Comparison of ENCODE assay signal across 8 cellular contexts in the genomic region with DNA sequence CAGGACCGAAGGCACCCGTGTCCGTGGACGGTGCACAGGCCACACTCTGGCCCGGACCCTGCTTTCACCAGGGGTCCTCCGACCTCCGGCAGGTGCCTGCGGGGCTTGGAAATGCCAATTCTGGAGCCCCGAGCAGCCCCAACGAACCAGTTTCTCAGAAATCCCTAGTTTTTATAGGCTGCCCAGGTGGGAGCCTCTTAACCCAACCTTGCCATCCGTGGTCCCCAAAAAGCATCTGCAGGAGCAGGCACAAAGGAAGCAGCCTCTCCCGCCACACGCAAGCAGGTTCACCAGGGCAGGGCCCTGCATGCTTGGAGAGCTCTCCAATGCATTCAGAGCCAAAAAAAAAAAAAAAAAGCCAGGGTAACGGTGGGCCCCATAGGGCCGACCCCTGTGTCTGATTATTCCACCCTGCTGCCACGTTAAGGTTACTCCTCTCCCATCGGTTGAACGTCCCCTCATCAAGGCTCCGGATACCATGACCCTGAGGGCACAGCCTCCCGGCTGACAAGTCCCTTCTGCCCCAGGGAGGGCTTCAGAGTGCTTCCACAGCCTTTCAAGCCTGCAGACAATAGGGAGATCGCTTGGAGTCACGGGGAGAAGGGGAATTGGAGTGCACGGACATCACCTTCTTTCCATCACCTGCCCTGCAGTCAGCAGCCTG. TPM values are rescaled to one million over a fixed set of nuclear protein-coding genes. Genes with fewer than 3 reads are reported as not detected.
A peak's percentile ranks its signal among the peaks of the same experiment; 100 is the strongest.
DNase-seq lines count a peak whose midpoint lies in the region; ATAC-seq, FAIRE-seq and TF ChIP-seq lines count a peak whose summit lies in the region.

No MANE protein-coding gene starts in this region.

- FAIRE-seq in pancreas (lab: Jason Lieb, UNC): no peak

- CTCF ChIA-PET in Caco-2 (lab: Charles Lee): interaction anchor here (0.7 to 1.2 kb wide), 10 partner anchors 10 to 155 kb away, joined by 3 to 12 read pairs (median 4); a partner anchor contains a TSS

- intact Hi-C loops in Caco-2 (cut with micrococcal nuclease; ENCODE audit: unreplicated experiment) (loop anchor here (5.0 kb wide), 1 partner anchor 36 kb away; no protein-coding TSS in a partner anchor), pancreas (cut with DNase I) (no loop called here)

- H3K27me3 Mint-ChIP-seq in Caco-2 (ENCODE audit: insufficient read depth, unreplicated experiment): no peaks in the 10 kb centered on the region
- peaks cover 10% of the 10 kb centered on the region for H3K27me3 Mint-ChIP-seq in endothelial cell (ENCODE audit: unreplicated experiment)

- H3K4me1 Mint-ChIP-seq in Caco-2 (ENCODE audit: low read depth, unreplicated experiment) (peaks cover under 1% of the 10 kb centered on the region), endothelial cell (ENCODE audit: unreplicated experiment) (peaks cover 8% of the 10 kb centered on the region)

- peaks cover 36% of the 10 kb centered on the region for H3K36me3 Mint-ChIP-seq in Caco-2 (ENCODE audit: insufficient read depth, unreplicated experiment)
- H3K36me3 Mint-ChIP-seq in endothelial cell (ENCODE audit: low read depth, unreplicated experiment): no peaks in the 10 kb centered on the region

- H3K27ac Mint-ChIP-seq in Caco-2 (ENCODE audit: unreplicated experiment): peak overlapping the region; percentile 64
- H3K27ac Mint-ChIP-seq in endothelial cell (ENCODE audit: unreplicated experiment): no peak overlapping the region

- H3K9me3 Mint-ChIP-seq in Caco-2 (ENCODE audit: unreplicated experiment): no peaks in the 10 kb centered on the region
- H3K9me3 Mint-ChIP-seq in endothelial cell (ENCODE audit: unreplicated experiment): no peaks in the 10 kb centered on the region

- no peaks in the 10 kb centered on the region for H3K27me3 ChIP-seq in Caco-2 (replicated peaks; ENCODE audit: control insufficient read depth, insufficient read depth, low read length)
- H3K27me3 ChIP-seq in OCI-LY3 (ENCODE audit: low read depth, low read length): no peaks in the 10 kb centered on the region
- H3K27me3 ChIP-seq in pancreas: no peaks in the 10 kb centered on the region

- no TSS peak for BruUV-seq in Caco-2 (replicated peaks; lab: Mats Ljungman, UMichigan)

- no peak for TF ChIP-seq CTCF in Caco-2 (IDR thresholded peaks at IDR 0.05; ENCODE audit: insufficient read depth in 1 of 2, low read depth in 1 of 2, low read length in 1 of 2, severe bottlenecking in 1 of 2, unreplicated experiment in 1 of 2)
- TF ChIP-seq CTCF in OCI-LY3 (IDR thresholded peaks at IDR 0.05; ENCODE audit: low read depth, low read length): no peak
- no peak for TF ChIP-seq CTCF in endothelial cell (IDR thresholded peaks at IDR 0.05; ENCODE audit: unreplicated experiment)
- no peak for TF ChIP-seq CTCF in pancreas (IDR thresholded peaks at IDR 0.05)

- H3K4me3 Mint-ChIP-seq in Caco-2 (ENCODE audit: unreplicated experiment) (peak overlapping the region; percentile 78), endothelial cell (ENCODE audit: unreplicated experiment) (peak overlapping the region; percentile 77)

- H3K4me3 ChIP-seq in Caco-2 (ENCODE audit: low read depth, low read length) (peak overlapping the region; percentile 80), OCI-LY3 (ENCODE audit: low read length) (peak overlapping the region; percentile 84), pancreas (peak overlapping the region; percentile 36 to 80 (median 48))

- WGBS in pancreas, 2 donors: 13 to 16% methylated on average over 23 of the region's 23 CpGs

- H3K36me3 ChIP-seq in Caco-2 (ENCODE audit: control insufficient read depth, insufficient read depth, low read length) (no peaks in the 10 kb centered on the region), OCI-LY3 (replicated peaks; ENCODE audit: low read depth, low read length) (no peaks in the 10 kb centered on the region), pancreas (no peaks in the 10 kb centered on the region)

- H3K27ac ChIP-seq in OCI-LY3 (ENCODE audit: low read length): peak overlapping the region; percentile 60
- peak overlapping the region; percentile 73 to 86 (median 82) for H3K27ac ChIP-seq in pancreas

- peaks cover 49% of the 10 kb centered on the region for H3K79me2 ChIP-seq in OCI-LY3 (ENCODE audit: low read length)

- no peak overlapping the region for H2AFZ ChIP-seq in OCI-LY3 (ENCODE audit: low read depth, low read length)

- H4K20me1 ChIP-seq in OCI-LY3 (ENCODE audit: insufficient read depth, low read length): no peaks in the 10 kb centered on the region; the same call in 1 of the 2 replicates

- H3K4me1 ChIP-seq in Caco-2 (peaks cover 38% of the 10 kb centered on the region), OCI-LY3 (ENCODE audit: low read length) (peaks cover 29% of the 10 kb centered on the region), pancreas (peaks cover 15 to 31% (median 17%) of the 10 kb centered on the region in 3 donors)

- DNase-seq in Caco-2: no peak
- no peak for DNase-seq in endothelial cell (ENCODE audit: low spot score)
- DNase-seq in pancreas: no peak
- DNase-seq in NCI-H1436 (lab: John Stamatoyannopoulos, UW): no peak
- DNase-seq in HUDEP-2 (lab: John Stamatoyannopoulos, UW; ENCODE audit: unreplicated experiment in 76 of 76): no peak
- no peak for DNase-seq in SIG-M5 (lab: John Stamatoyannopoulos, UW)

- H3K9me3 ChIP-seq in Caco-2 (no peaks in the 10 kb centered on the region), OCI-LY3 (ENCODE audit: insufficient read depth, low read length) (no peaks in the 10 kb centered on the region), pancreas (no peaks in the 10 kb centered on the region)

- H3K4me2 ChIP-seq in OCI-LY3 (ENCODE audit: low read length): peak overlapping the region; percentile 91

- ATAC-seq in pancreas (no peak), GM19324 (IDR thresholded peaks at IDR 0.05; ENCODE audit: low FRiP score, unreplicated experiment) (no peak)

- peak overlapping the region; percentile 76 for H3K9ac ChIP-seq in OCI-LY3 (ENCODE audit: low read length)

- POLR2A ChIA-PET in Caco-2 (lab: Charles Lee): interaction anchor here (0.5 to 2.0 kb wide), 13 partner anchors 12 to 401 kb away, joined by 3 to 21 read pairs (median 5); a partner anchor contains a TSS

RNA-seq across cellular contexts. Expression of a gene that starts 0.8 kb away (rescaled TPM):
- 34.2 and 37.7 TPM in 2 replicates for total RNA-seq in Caco-2 (2022)
- total RNA-seq in endothelial cell (ENCODE audit: unreplicated experiment): 8.2 TPM
- 100 to 1,000 TPM in 1 of 6 donors, 10 to 100 TPM in 5; 50.3 to 110 (median 74.8) TPM for total RNA-seq in pancreas
- 10 to 100 TPM; 48.7 to 66.5 TPM for polyA plus RNA-seq in pancreas

RNA-seq across cellular contexts. Expression of a gene that starts 4.1 kb away (rescaled TPM):
- total RNA-seq in Caco-2 (2022): 36.9 and 38.4 TPM in 2 replicates
- 27.4 TPM for total RNA-seq in endothelial cell (ENCODE audit: unreplicated experiment)
- 10 to 100 TPM in 5 of 6 donors, 1 to 10 TPM in 1; 9.7 to 19.0 (median 13.1) TPM for total RNA-seq in pancreas
- 10 to 100 TPM; 16.9 to 22.8 TPM for polyA plus RNA-seq in pancreas

RNA-seq across cellular contexts. Expression of a gene that starts 4.2 kb away (rescaled TPM):
- total RNA-seq in Caco-2 (2022): 29.0 and 31.8 TPM in 2 replicates
- total RNA-seq in endothelial cell (ENCODE audit: unreplicated experiment): 22.5 TPM
- total RNA-seq in pancreas: 10 to 100 TPM in 1 of 6 donors, 1 to 10 TPM in 5; 4.6 to 12.9 (median 6.5) TPM
- polyA plus RNA-seq in pancreas: 10 to 100 TPM in 1 of 2 donors, 1 to 10 TPM in 1; 9.7 to 25.4 TPM

RNA-seq across cellular contexts. Expression of a gene that starts 12.9 kb away (rescaled TPM):
- total RNA-seq in Caco-2 (2022): 62.3 and 62.7 TPM in 2 replicates
- total RNA-seq in endothelial cell (ENCODE audit: unreplicated experiment): 53.8 TPM
- total RNA-seq in pancreas: 10 to 100 TPM; 30.8 to 45.2 (median 38.3) TPM
- polyA plus RNA-seq in pancreas: 10 to 100 TPM; 67.4 to 81.0 TPM

RNA-seq across cellular contexts. Expression of a gene that starts 13.0 kb away (rescaled TPM):
- total RNA-seq in Caco-2 (2022): 66.8 and 67.5 TPM in 2 replicates
- total RNA-seq in endothelial cell (ENCODE audit: unreplicated experiment): 76.8 TPM
- total RNA-seq in pancreas: 10 to 100 TPM; 22.2 to 39.4 (median 31.5) TPM
- 100 to 1,000 TPM in 1 of 2 donors, 10 to 100 TPM in 1; 99.9 to 122 TPM for polyA plus RNA-seq in pancreas
